23 cellular contexts compared by ENCODE assay signal in the genomic region with DNA sequence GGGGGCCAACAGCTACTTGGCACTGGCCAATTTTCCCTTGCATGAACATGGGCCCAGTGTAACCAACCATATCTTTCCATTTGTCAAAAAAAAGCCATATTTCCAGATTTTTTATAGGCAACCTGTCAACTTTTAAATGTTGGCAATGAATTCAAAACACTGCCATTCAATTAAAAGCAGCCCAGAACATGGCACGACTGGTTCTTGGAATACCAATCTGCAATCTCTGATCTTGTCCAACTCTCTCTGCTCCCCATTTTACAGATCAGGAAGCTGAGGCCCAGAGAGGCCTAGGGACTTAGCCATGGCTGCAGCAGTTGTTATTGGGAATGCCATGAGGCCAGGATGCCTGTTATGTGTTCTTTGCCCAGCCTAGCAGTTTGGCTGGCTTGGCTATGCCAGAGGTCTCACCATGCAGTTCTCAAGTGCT. TPM values are rescaled to one million over a fixed set of nuclear protein-coding genes. Genes with fewer than 3 reads are reported as not detected.
"Had no signal": no experiment of that assay in that cellular context is flagged by ENCODE, and none has a peak within 500 bp of the region (broad histone marks: within the 10 kb centered on the region; RNA-seq: fewer than 3 reads in every experiment).

No MANE protein-coding gene starts in this region.

- H3K4me3 ChIP-seq: colonic mucosa, esophagus muscularis mucosa, gastrocnemius medialis, sigmoid colon, transverse colon, uterus had no signal

- H3K27me3 ChIP-seq: colonic mucosa, gastrocnemius medialis, sigmoid colon, transverse colon, uterus had no signal

- H3K4me3 Mint-ChIP-seq: activated B cell treated with CpG ODN at 0.5 μM for 24 hours; activated naive CD8-positive, alpha-beta T cell treated with anti-CD3 and anti-CD28 coated beads for 36 hours; activated T-cell treated with anti-CD3 and anti-CD28 coated beads, Interleukin-2, amount 50 U/mL, for 4 hours; neural crest cell; stimulated activated naive B cell treated with anti-CD40 and anti-IgM and Interleukin-4, amounts not matched to agents 10 μg/mL and 1 μg/mL and 100 μg/mL, for 72 hours had no signal

- H3K36me3 Mint-ChIP-seq: activated naive CD8-positive, alpha-beta T cell treated with anti-CD3 and anti-CD28 coated beads for 36 hours; stimulated activated naive B cell treated with anti-CD40 and anti-IgM and Interleukin-4, amounts not matched to agents 10 μg/mL and 1 μg/mL and 100 μg/mL, for 72 hours had no signal

- H3K9me3 Mint-ChIP-seq: activated B cell treated with CpG ODN at 0.5 μM for 24 hours; activated naive CD8-positive, alpha-beta T cell treated with anti-CD3 and anti-CD28 coated beads for 36 hours; activated T-cell treated with anti-CD3 and anti-CD28 coated beads, Interleukin-2, amount 50 U/mL, for 4 hours; neural crest cell; stimulated activated naive B cell treated with anti-CD40 and anti-IgM and Interleukin-4, amounts not matched to agents 10 μg/mL and 1 μg/mL and 100 μg/mL, for 72 hours had no signal

- H3K27ac ChIP-seq: colonic mucosa, esophagus muscularis mucosa, gastrocnemius medialis, sigmoid colon had no signal

- H3K36me3 ChIP-seq: colonic mucosa, esophagus muscularis mucosa, gastrocnemius medialis, sigmoid colon, transverse colon, uterus had no signal

- H3K4me1 ChIP-seq: colonic mucosa had no signal

- ATAC-seq: activated T-cell treated with anti-CD3 and anti-CD28 coated beads, Interleukin-2, amount 50 U/mL, for 4 hours; left ventricle myocardium superior; stimulated activated naive B cell treated with anti-CD40 and anti-IgM and Interleukin-4, amounts not matched to agents 10 μg/mL and 1 μg/mL and 100 μg/mL, for 72 hours had no signal

- H3K27me3 Mint-ChIP-seq: activated B cell treated with CpG ODN at 0.5 μM for 24 hours had no signal

- H3K9me3 ChIP-seq: colonic mucosa, esophagus muscularis mucosa, gastrocnemius medialis, sigmoid colon, transverse colon, uterus had no signal

- H3K27ac Mint-ChIP-seq: activated B cell treated with CpG ODN at 0.5 μM for 24 hours; activated naive CD8-positive, alpha-beta T cell treated with anti-CD3 and anti-CD28 coated beads for 36 hours; stimulated activated naive B cell treated with anti-CD40 and anti-IgM and Interleukin-4, amounts not matched to agents 10 μg/mL and 1 μg/mL and 100 μg/mL, for 72 hours had no signal

- DNase-seq: activated B cell treated with CpG ODN at 0.5 μM for 24 hours; activated CD4-positive, alpha-beta T cell treated with anti-CD3 and anti-CD28 coated beads for 4 hours; activated CD4-positive, alpha-beta T cell treated with anti-CD3 and anti-CD28 coated beads, Interleukin-2, amount 50 U/mL, for 48 hours; activated CD8-positive, alpha-beta memory T cell treated with anti-CD3 and anti-CD28 coated beads, Interleukin-2, amount 50 U/mL, for 48 hours; activated naive CD4-positive, alpha-beta T cell treated with Interleukin-2 at 50 U/mL for 16 hours; activated naive CD8-positive, alpha-beta T cell treated with anti-CD3 and anti-CD28 coated beads for 36 hours; activated T-cell treated with anti-CD3 and anti-CD28 coated beads, Interleukin-2, amount 50 U/mL, for 4 hours; colonic mucosa; gastrocnemius medialis; left ventricle myocardium superior; posterior cingulate gyrus; sigmoid colon; stimulated activated CD4-positive, alpha-beta T cell treated with anti-CD3 and anti-CD28 coated beads, Interleukin-2, amount 100 ng/mL, for 48 hours; stimulated activated CD8-positive, alpha-beta memory T cell treated with anti-CD3 and anti-CD28 coated beads, Interleukin-4, amount 100 ng/mL, for 48 hours; stimulated activated naive B cell treated with anti-CD40 and anti-IgM and Interleukin-4, amounts not matched to agents 10 μg/mL and 1 μg/mL and 100 μg/mL, for 72 hours had no signal

RNA-seq across cellular contexts. Expression of a gene that starts 8.9 kb away (rescaled TPM):
- total RNA-seq: activated B cell treated with CpG ODN at 0.5 μM for 24 hours, astrocyte, bronchial epithelial cell, mammary epithelial cell, renal cortical epithelial cell had no signal
- polyA plus RNA-seq: mammary epithelial cell had no signal
